ENCODE assay signal across 8 cellular contexts in genomic region chrX:101617211-101618191, GRCh38. TPM values are rescaled to one million over a fixed set of nuclear protein-coding genes. Genes with fewer than 3 reads are reported as not detected.
A peak's percentile ranks its signal among the peaks of the same experiment; 100 is the strongest.
DNase-seq lines count a peak whose midpoint lies in the region; ATAC-seq and TF ChIP-seq lines count a peak whose summit lies in the region.

Gene ARMCX6, minus strand, starts transcription at chrX:101618000. Its CDS starts 1,380 bp downstream, at chrX:101616620.

- H2BK120ac ChIP-seq in H9 (ENCODE audit: low read depth, low read length, poor library complexity, severe bottlenecking) = no peak within 1 kb of the TSS

- peaks cover 21 to 37% of the 10 kb centered on the region in 2 experiments for H3K4me1 Mint-ChIP-seq in H9
- H3K4me1 Mint-ChIP-seq in activated naive CD8-positive, alpha-beta T cell treated with anti-CD3 and anti-CD28 coated beads for 36 hours = peaks cover 38% of the 10 kb centered on the region

- no CpG with 5 or more reads among the region's 39 CpGs for WGBS in H9 (ENCODE audit: extremely low coverage, insufficient read length, low lambda C conversion rate)
- WGBS in heart left ventricle, 4 donors = 0 to 42% (median 14%) methylated on average over 38 to 39 of the region's 39 CpGs

- no peaks in the 10 kb centered on the region for H3K23me2 ChIP-seq in H9 (ENCODE audit: insufficient read length, low read depth, low read length, poor library complexity, severe bottlenecking)

- peak within 1 kb of the TSS; percentile 56 for H3K4me2 ChIP-seq in H9 (ENCODE audit: insufficient read depth, insufficient read length, low read length)

- no peak within 1 kb of the TSS for H3K4ac ChIP-seq in H9 (ENCODE audit: low read depth, low read length)

- H2BK5ac ChIP-seq in H9 (ENCODE audit: insufficient read length, low read length) = no peak within 1 kb of the TSS

- H2BK20ac ChIP-seq in H9 (ENCODE audit: low read depth, low read length, poor library complexity, severe bottlenecking) = no peak within 1 kb of the TSS

- H3K18ac ChIP-seq in H9 (ENCODE audit: insufficient read length, low read depth, low read length) = peak within 1 kb of the TSS; percentile 75

- H3K9me3 Mint-ChIP-seq in H9 = peaks cover 47 to 58% of the 10 kb centered on the region in 2 experiments
- no peaks in the 10 kb centered on the region for H3K9me3 Mint-ChIP-seq in activated naive CD8-positive, alpha-beta T cell treated with anti-CD3 and anti-CD28 coated beads for 36 hours

- peak within 1 kb of the TSS; percentile 86 to 91 for H3K4me3 Mint-ChIP-seq in H9
- peak within 1 kb of the TSS; percentile 88 for H3K4me3 Mint-ChIP-seq in activated naive CD8-positive, alpha-beta T cell treated with anti-CD3 and anti-CD28 coated beads for 36 hours

- H4K20me1 ChIP-seq in H9 (ENCODE audit: control insufficient read depth, insufficient read depth, insufficient read length) = no peaks in the 10 kb centered on the region

- H2BK15ac ChIP-seq in H9 (ENCODE audit: low read depth, low read length) = no peak within 1 kb of the TSS

- no peaks in the 10 kb centered on the region for H3K36me3 ChIP-seq in MG63
- no peaks in the 10 kb centered on the region for H3K36me3 ChIP-seq in SK-N-MC (ENCODE audit: insufficient read depth, low read length)
- H3K36me3 ChIP-seq in heart left ventricle = no peaks in the 10 kb centered on the region

- H3K9ac ChIP-seq in H9 (ENCODE audit: extremely low read depth, insufficient read length, low read length) (peak within 1 kb of the TSS; percentile 81), SK-N-MC (ENCODE audit: insufficient read length) (peak within 1 kb of the TSS; percentile 15)

- peak; percentile 61 for TF ChIP-seq CTCF in H9 (conservative IDR thresholded peaks at IDR 0.05)
- peak in 11 of 12 donors; percentile 22 to 65 (median 42) for TF ChIP-seq CTCF in heart left ventricle (IDR thresholded peaks at IDR 0.05)

- H2AFZ ChIP-seq in H9 (ENCODE audit: low read length) = no peak within 1 kb of the TSS

- H4K91ac ChIP-seq in H9 (ENCODE audit: insufficient read length, low read depth, low read length) = no peak within 1 kb of the TSS

- peak in 1 of 2 donors; percentile 17 for TF ChIP-seq POLR2A in heart left ventricle (IDR thresholded peaks at IDR 0.05)

- ATAC-seq in heart left ventricle = peak; percentile 86 to 96 (median 92)

- no peak within 1 kb of the TSS for H2BK12ac ChIP-seq in H9 (ENCODE audit: insufficient read length, low read depth, low read length)

- H3K27ac ChIP-seq in H9 (ENCODE audit: insufficient read length, low read depth, low read length) = peak within 1 kb of the TSS; percentile 16
- H3K27ac ChIP-seq in SK-N-MC = no peak within 1 kb of the TSS
- H3K27ac ChIP-seq in heart left ventricle = peak within 1 kb of the TSS in 11 of 12 donors; percentile 54 to 89 (median 79)

- H2AK5ac ChIP-seq in H9 (ENCODE audit: insufficient read length, low read length) = no peak within 1 kb of the TSS

- H3K27me3 Mint-ChIP-seq in H9 (ENCODE audit: low read depth) = no peaks in the 10 kb centered on the region; the same call in 1 of the 2 replicates
- no peaks in the 10 kb centered on the region for H3K27me3 Mint-ChIP-seq in activated naive CD8-positive, alpha-beta T cell treated with anti-CD3 and anti-CD28 coated beads for 36 hours

- H3K4me1 ChIP-seq in H9 (ENCODE audit: insufficient read depth, low read length) (no peaks in the 10 kb centered on the region), heart left ventricle (peaks cover 0 to 10% (median 2%) of the 10 kb centered on the region in 12 donors)

- intact Hi-C loops in heart left ventricle (cut with DNase I) = loop anchor here in 5 of 10 donors (5.0 to 10.0 kb wide), 5 partner anchors 140 to 307 kb away; no protein-coding TSS in a partner anchor
- intact Hi-C loops in posterior vena cava (cut with DNase I) = no loop called here

- H3K56ac ChIP-seq in H9 (ENCODE audit: insufficient read length, low read depth, low read length) = no peak within 1 kb of the TSS

- H3K79me1 ChIP-seq in H9 (ENCODE audit: insufficient read depth, low read depth, low read length, poor library complexity, severe bottlenecking) = no peaks in the 10 kb centered on the region

- H3K27ac Mint-ChIP-seq in H9 = peak within 1 kb of the TSS; percentile 89 to 98 (median 97); a peak in 6 of 7 replicates
- H3K27ac Mint-ChIP-seq in activated naive CD8-positive, alpha-beta T cell treated with anti-CD3 and anti-CD28 coated beads for 36 hours = peak within 1 kb of the TSS; percentile 92

- H3K23ac ChIP-seq in H9 (ENCODE audit: insufficient read length, low read depth, low read length) = no peak within 1 kb of the TSS

- H3K4me3 ChIP-seq in MG63 = peak within 1 kb of the TSS; percentile 64
- peak within 1 kb of the TSS; percentile 64 for H3K4me3 ChIP-seq in SK-N-MC
- peak within 1 kb of the TSS; percentile 38 to 85 (median 70) for H3K4me3 ChIP-seq in heart left ventricle

- H3T11ph ChIP-seq in H9 (ENCODE audit: low read length) = no peak within 1 kb of the TSS

- H4K5ac ChIP-seq in H9 (ENCODE audit: insufficient read length, low read depth, low read length) = no peak within 1 kb of the TSS

- H3K14ac ChIP-seq in H9 (ENCODE audit: insufficient read depth, low read length) = peak within 1 kb of the TSS; percentile 45; the same call in 1 of the 2 replicates

- peaks cover 7% of the 10 kb centered on the region for H3K9me3 ChIP-seq in H9 (ENCODE audit: control insufficient read depth, low read depth, low read length)
- H3K9me3 ChIP-seq in MG63 = no peaks in the 10 kb centered on the region
- no peaks in the 10 kb centered on the region for H3K9me3 ChIP-seq in SK-N-MC (ENCODE audit: low read depth, low read length)
- H3K9me3 ChIP-seq in heart left ventricle = no peaks in the 10 kb centered on the region

- no peaks in the 10 kb centered on the region for H3K27me3 ChIP-seq in H9 (ENCODE audit: insufficient read depth, low read length)
- H3K27me3 ChIP-seq in MG63 = no peaks in the 10 kb centered on the region
- no peaks in the 10 kb centered on the region for H3K27me3 ChIP-seq in heart left ventricle

- H4K8ac ChIP-seq in H9 (replicated peaks; ENCODE audit: insufficient read length, low read depth, low read length) = no peak within 1 kb of the TSS

- DNase-seq in GM04504 (ENCODE audit: low read depth) (peak; percentile 38), H9 (peak; percentile 71), MG63 (peak; percentile 79), SK-N-MC (ENCODE audit: low read depth, low spot score) (no peak), heart left ventricle (peak; percentile 79 to 87 (median 83)), posterior vena cava (ENCODE audit: low spot score) (peak; percentile 93), ureter (ENCODE audit: low spot score) (peak; percentile 75)
- DNase-seq in activated naive CD8-positive, alpha-beta T cell treated with anti-CD3 and anti-CD28 coated beads for 36 hours = peak; percentile 77

- H3K36me3 Mint-ChIP-seq in H9 (ENCODE audit: insufficient read depth in 1 of 3, low read depth in 3 of 3) = peaks cover 8 to 12% (median 9%) of the 10 kb centered on the region in 3 experiments
- peaks cover 7% of the 10 kb centered on the region for H3K36me3 Mint-ChIP-seq in activated naive CD8-positive, alpha-beta T cell treated with anti-CD3 and anti-CD28 coated beads for 36 hours

- H3K79me2 ChIP-seq in H9 (ENCODE audit: insufficient read depth, low read length) = no peaks in the 10 kb centered on the region

RNA-seq across cellular contexts. Expression of gene ARMCX6, which starts in this region (rescaled TPM):
- total RNA-seq in H9 (2021) (47.8 and 48.6 TPM in 2 replicates), heart left ventricle (10 to 100 TPM; 17.9 to 58.7 (median 33.2) TPM), posterior vena cava (10 to 100 TPM; 34.9 to 37.8 TPM), ureter (57.4 TPM)
- total RNA-seq in MG63 (2014; rRNA removed; shearing (Covaris generic); ENCODE audit: low replicate concordance) = 38.8 and 53.5 TPM in 2 replicates
- total RNA-seq in activated naive CD8-positive, alpha-beta T cell treated with anti-CD3 and anti-CD28 coated beads for 36 hours = 10 to 100 TPM; 49.0 to 52.2 TPM
- polyA plus RNA-seq in heart left ventricle = 10 to 100 TPM; 17.5 to 32.1 TPM
